7 cellular contexts compared by ENCODE assay signal in genomic region chr12:53046655-53047220, GRCh38. TPM values are rescaled to one million over a fixed set of nuclear protein-coding genes. Genes with fewer than 3 reads are reported as not detected.
A peak's percentile ranks its signal among the peaks of the same experiment; 100 is the strongest.
DNase-seq lines count a peak whose midpoint lies in the region; ATAC-seq and TF ChIP-seq lines count a peak whose summit lies in the region.

No MANE protein-coding gene starts in this region.

- CTCF ChIA-PET in activated CD8-positive, alpha-beta T cell treated with anti-CD3 and anti-CD28 coated beads for 36 hours (lab: Charles Lee) = interaction anchor here (0.5 to 2.7 kb wide), 14 partner anchors 8 to 370 kb away, joined by 3 to 21 read pairs (median 4); partner anchors contain the start of genes AAAS and EIF4B

- peaks cover 3% of the 10 kb centered on the region for H3K27me3 ChIP-seq in mononuclear cell (ENCODE audit: insufficient read depth, low read length)

- H3K27ac Mint-ChIP-seq in activated CD8-positive, alpha-beta T cell treated with anti-CD3 and anti-CD28 coated beads for 36 hours = peak overlapping the region; percentile 83

- DNase-seq in GM12865 (ENCODE audit: low read depth) (peak; percentile 50), NCI-H2029 treated with DMSO at 0.1 percent for 48 hours (lab: John Stamatoyannopoulos, UW) (peak; percentile 34), epithelial cell of proximal tubule (ENCODE audit: low read depth) (no peak)
- DNase-seq in activated CD8-positive, alpha-beta T cell treated with anti-CD3 and anti-CD28 coated beads for 36 hours = peak; percentile 61
- peak in 5 of 6 experiments; percentile 27 to 65 (median 64) for DNase-seq in stimulated activated naive CD4-positive, alpha-beta T cell (lab: John Stamatoyannopoulos, UW)

- TF ChIP-seq CTCF in GM12865 (IDR thresholded peaks at IDR 0.05; ENCODE audit: insufficient read depth, low read depth, low read length, missing control alignments) (no peak), epithelial cell of proximal tubule (conservative IDR thresholded peaks at IDR 0.05; ENCODE audit: low read depth, low read length) (peak; percentile 0)
- TF ChIP-seq CTCF in activated CD8-positive, alpha-beta T cell treated with anti-CD3 and anti-CD28 coated beads for 36 hours (IDR thresholded peaks at IDR 0.05) = no peak

- no peaks in the 10 kb centered on the region for H3K9me3 Mint-ChIP-seq in activated CD8-positive, alpha-beta T cell treated with anti-CD3 and anti-CD28 coated beads for 36 hours

- H3K27me3 Mint-ChIP-seq in activated CD8-positive, alpha-beta T cell treated with anti-CD3 and anti-CD28 coated beads for 36 hours = no peaks in the 10 kb centered on the region

- peak overlapping the region; percentile 85 for H3K4me3 Mint-ChIP-seq in activated CD8-positive, alpha-beta T cell treated with anti-CD3 and anti-CD28 coated beads for 36 hours

- peaks cover 4% of the 10 kb centered on the region for H3K36me3 Mint-ChIP-seq in activated CD8-positive, alpha-beta T cell treated with anti-CD3 and anti-CD28 coated beads for 36 hours (ENCODE audit: low read depth)

- H3K9me3 ChIP-seq in mononuclear cell (ENCODE audit: low read depth, low read length) = no peaks in the 10 kb centered on the region

- peak; percentile 14 for ATAC-seq in HG02571 (IDR thresholded peaks at IDR 0.05; ENCODE audit: unreplicated experiment)
- peak; percentile 42 for ATAC-seq in activated CD8-positive, alpha-beta T cell treated with anti-CD3 and anti-CD28 coated beads for 36 hours

- peaks cover 15% of the 10 kb centered on the region for H3K4me1 ChIP-seq in mononuclear cell (ENCODE audit: insufficient read depth, low read length)

- POLR2A ChIA-PET in activated CD8-positive, alpha-beta T cell treated with anti-CD3 and anti-CD28 coated beads for 36 hours (lab: Charles Lee) = interaction anchor here (0.8 to 1.2 kb wide), 7 partner anchors 9 to 52 kb away, joined by 3 to 6 read pairs (median 4); no protein-coding TSS in a partner anchor

- H3K4me3 ChIP-seq in GM12865 (ENCODE audit: low read depth, low read length) = peak overlapping the region; percentile 70
- H3K4me3 ChIP-seq in epithelial cell of proximal tubule (ENCODE audit: low read depth, low read length) = peak overlapping the region; percentile 74
- H3K4me3 ChIP-seq in mononuclear cell (ENCODE audit: low read length) = peak overlapping the region; percentile 56

- peaks cover 27% of the 10 kb centered on the region for H3K4me1 Mint-ChIP-seq in activated CD8-positive, alpha-beta T cell treated with anti-CD3 and anti-CD28 coated beads for 36 hours (ENCODE audit: low read depth)

- intact Hi-C loops in activated CD8-positive, alpha-beta T cell treated with anti-CD3 and anti-CD28 coated beads for 36 hours (cut with micrococcal nuclease) = no loop called here

RNA-seq across cellular contexts. Expression of gene TNS2, which starts 3.1 kb away (rescaled TPM):
- total RNA-seq in activated CD8-positive, alpha-beta T cell treated with anti-CD3 and anti-CD28 coated beads for 36 hours = 1 to 10 TPM; 1.1 to 1.6 TPM
- total RNA-seq in epithelial cell of proximal tubule (6.7 and 10.8 TPM in 2 replicates), mononuclear cell (0.21 TPM)

RNA-seq across cellular contexts. Expression of gene SPRYD3, which starts 32.5 kb away (rescaled TPM):
- total RNA-seq in activated CD8-positive, alpha-beta T cell treated with anti-CD3 and anti-CD28 coated beads for 36 hours = 10 to 100 TPM; 24.8 to 25.0 TPM
- total RNA-seq in epithelial cell of proximal tubule (24.5 and 26.1 TPM in 2 replicates), mononuclear cell (9.4 TPM)

RNA-seq across cellular contexts. Expression of gene EIF4B, which starts 40.5 kb away (rescaled TPM):
- total RNA-seq in activated CD8-positive, alpha-beta T cell treated with anti-CD3 and anti-CD28 coated beads for 36 hours = 100 to 1,000 TPM; 789 to 814 TPM
- total RNA-seq in epithelial cell of proximal tubule = 371 and 447 TPM in 2 replicates
- 1,510 TPM for total RNA-seq in mononuclear cell

RNA-seq across cellular contexts. Expression of gene IGFBP6, which starts 50.7 kb away (rescaled TPM):
- 1 to 10 TPM; 2.0 to 2.3 TPM for total RNA-seq in activated CD8-positive, alpha-beta T cell treated with anti-CD3 and anti-CD28 coated beads for 36 hours
- 71.6 and 102 TPM in 2 replicates for total RNA-seq in epithelial cell of proximal tubule
- not detected for total RNA-seq in mononuclear cell

RNA-seq across cellular contexts. Expression of gene SOAT2, which starts 56.5 kb away (rescaled TPM):
- 1 to 10 TPM; 5.3 to 6.7 TPM for total RNA-seq in activated CD8-positive, alpha-beta T cell treated with anti-CD3 and anti-CD28 coated beads for 36 hours
- total RNA-seq in epithelial cell of proximal tubule (not detected in 2 replicates), mononuclear cell (0.21 TPM)
